In the genomic region with DNA sequence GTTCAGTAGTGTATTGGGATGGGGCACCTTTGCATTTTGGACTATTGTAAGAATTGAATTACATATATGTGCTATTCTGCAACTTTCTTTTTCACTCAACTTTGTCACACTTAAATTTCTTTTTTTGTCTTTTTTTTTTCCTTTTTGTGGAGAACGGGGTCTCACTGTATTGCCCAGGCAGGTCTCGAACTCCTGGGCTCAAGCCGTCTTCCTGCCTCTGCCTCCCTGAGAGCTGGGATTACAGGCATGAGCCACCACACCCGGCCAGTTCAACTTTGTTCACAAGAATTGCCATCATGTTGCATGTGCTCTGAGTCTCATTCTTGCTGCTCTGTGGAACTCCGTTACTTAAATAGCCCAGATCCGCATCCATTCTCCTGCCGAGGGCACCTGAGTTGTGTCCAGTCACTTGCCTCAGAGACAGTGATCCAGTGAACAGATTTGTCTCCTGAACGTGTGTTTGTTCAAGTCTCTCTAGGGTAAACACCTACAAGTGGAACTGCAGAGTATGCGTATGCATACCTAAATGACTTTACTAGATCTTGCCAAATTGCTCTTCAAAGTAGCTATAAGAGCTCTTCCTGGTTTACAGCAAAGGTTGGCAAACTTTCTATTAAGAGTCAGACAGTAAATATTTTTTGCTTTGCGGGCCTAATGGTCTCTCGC, we compare ENCODE assay signal across 1 cellular context.
TF ChIP-seq lines count a peak whose summit lies in the region.

No MANE protein-coding gene starts in this region.

TF ChIP-seq in liver, 16 proteins besides CTCF, POLR2A, EP300 and RAD21 (continued from another document):
- TF ChIP-seq NR2F2 (IDR thresholded peaks at IDR 0.05) (no peak), JUND (IDR thresholded peaks at IDR 0.05) (no peak), YY1 (IDR thresholded peaks at IDR 0.05) (no peak), HNF4G (IDR thresholded peaks at IDR 0.05) (no peak), RXRA (IDR thresholded peaks at IDR 0.05) (no peak), HNF4A (conservative IDR thresholded peaks at IDR 0.05) (no peak), EGR1 (IDR thresholded peaks at IDR 0.05; ENCODE audit: low read depth in 2 of 2) (no peak), TAF1 (conservative IDR thresholded peaks at IDR 0.05) (no peak), FOXA2 (IDR thresholded peaks at IDR 0.05) (no peak), GABPA (IDR thresholded peaks at IDR 0.05 in 1 of 2, conservative IDR thresholded peaks at IDR 0.05 in 1 of 2) (no peak)
- TF ChIP-seq, protein P1, sequence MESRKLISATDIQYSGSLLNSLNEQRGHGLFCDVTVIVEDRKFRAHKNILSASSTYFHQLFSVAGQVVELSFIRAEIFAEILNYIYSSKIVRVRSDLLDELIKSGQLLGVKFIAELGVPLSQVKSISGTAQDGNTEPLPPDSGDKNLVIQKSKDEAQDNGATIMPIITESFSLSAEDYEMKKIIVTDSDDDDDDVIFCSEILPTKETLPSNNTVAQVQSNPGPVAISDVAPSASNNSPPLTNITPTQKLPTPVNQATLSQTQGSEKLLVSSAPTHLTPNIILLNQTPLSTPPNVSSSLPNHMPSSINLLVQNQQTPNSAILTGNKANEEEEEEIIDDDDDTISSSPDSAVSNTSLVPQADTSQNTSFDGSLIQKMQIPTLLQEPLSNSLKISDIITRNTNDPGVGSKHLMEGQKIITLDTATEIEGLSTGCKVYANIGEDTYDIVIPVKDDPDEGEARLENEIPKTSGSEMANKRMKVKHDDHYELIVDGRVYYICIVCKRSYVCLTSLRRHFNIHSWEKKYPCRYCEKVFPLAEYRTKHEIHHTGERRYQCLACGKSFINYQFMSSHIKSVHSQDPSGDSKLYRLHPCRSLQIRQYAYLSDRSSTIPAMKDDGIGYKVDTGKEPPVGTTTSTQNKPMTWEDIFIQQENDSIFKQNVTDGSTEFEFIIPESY (IDR thresholded peaks at IDR 0.05), result no peak
- TF ChIP-seq, protein P2, sequence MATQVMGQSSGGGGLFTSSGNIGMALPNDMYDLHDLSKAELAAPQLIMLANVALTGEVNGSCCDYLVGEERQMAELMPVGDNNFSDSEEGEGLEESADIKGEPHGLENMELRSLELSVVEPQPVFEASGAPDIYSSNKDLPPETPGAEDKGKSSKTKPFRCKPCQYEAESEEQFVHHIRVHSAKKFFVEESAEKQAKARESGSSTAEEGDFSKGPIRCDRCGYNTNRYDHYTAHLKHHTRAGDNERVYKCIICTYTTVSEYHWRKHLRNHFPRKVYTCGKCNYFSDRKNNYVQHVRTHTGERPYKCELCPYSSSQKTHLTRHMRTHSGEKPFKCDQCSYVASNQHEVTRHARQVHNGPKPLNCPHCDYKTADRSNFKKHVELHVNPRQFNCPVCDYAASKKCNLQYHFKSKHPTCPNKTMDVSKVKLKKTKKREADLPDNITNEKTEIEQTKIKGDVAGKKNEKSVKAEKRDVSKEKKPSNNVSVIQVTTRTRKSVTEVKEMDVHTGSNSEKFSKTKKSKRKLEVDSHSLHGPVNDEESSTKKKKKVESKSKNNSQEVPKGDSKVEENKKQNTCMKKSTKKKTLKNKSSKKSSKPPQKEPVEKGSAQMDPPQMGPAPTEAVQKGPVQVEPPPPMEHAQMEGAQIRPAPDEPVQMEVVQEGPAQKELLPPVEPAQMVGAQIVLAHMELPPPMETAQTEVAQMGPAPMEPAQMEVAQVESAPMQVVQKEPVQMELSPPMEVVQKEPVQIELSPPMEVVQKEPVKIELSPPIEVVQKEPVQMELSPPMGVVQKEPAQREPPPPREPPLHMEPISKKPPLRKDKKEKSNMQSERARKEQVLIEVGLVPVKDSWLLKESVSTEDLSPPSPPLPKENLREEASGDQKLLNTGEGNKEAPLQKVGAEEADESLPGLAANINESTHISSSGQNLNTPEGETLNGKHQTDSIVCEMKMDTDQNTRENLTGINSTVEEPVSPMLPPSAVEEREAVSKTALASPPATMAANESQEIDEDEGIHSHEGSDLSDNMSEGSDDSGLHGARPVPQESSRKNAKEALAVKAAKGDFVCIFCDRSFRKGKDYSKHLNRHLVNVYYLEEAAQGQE (IDR thresholded peaks at IDR 0.05), result no peak
- TF ChIP-seq, protein P3, sequence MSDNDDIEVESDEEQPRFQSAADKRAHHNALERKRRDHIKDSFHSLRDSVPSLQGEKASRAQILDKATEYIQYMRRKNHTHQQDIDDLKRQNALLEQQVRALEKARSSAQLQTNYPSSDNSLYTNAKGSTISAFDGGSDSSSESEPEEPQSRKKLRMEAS (IDR thresholded peaks at IDR 0.05), result no peak
TF ChIP-seq in liver: peak in this region for 0.
